In the genomic region with DNA sequence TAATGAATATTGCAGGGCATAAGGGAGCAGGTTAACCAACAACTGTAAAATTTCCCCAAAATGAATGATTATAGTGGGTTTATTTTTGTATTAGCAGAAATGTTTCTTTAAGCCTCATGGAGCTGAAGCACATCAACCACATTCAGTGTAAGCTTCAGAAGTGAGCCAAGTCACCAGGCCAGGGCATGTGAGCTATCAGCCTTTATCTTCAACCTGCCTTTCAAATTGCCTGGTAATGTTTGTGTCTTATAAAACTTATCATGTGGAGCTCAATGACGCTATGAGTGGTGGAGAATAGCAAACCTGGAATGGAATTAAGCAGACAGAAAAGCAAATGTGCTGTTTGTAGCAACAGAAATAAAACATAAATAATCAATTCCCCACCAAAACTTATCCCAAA, we compare ENCODE assay signal across 22 cellular contexts.
DNase-seq lines count a peak whose midpoint lies in the region; ATAC-seq and TF ChIP-seq lines count a peak whose summit lies in the region.
"Had no signal": no experiment of that assay in that cellular context is flagged by ENCODE, and none has a peak within 500 bp of the region (broad histone marks: within the 10 kb centered on the region; RNA-seq: fewer than 3 reads in every experiment).

No MANE protein-coding gene starts in this region.

- ATAC-seq in Right ventricle myocardium superior (ENCODE audit: poor library complexity) (peak; percentile 95), body of pancreas (peak; percentile 79), GM21528 (IDR thresholded peaks at IDR 0.05; ENCODE audit: low FRiP score, unreplicated experiment) (no peak), GM19351 (IDR thresholded peaks at IDR 0.05; ENCODE audit: unreplicated experiment) (no peak)
- ATAC-seq: GM12878, HCT116 had no signal

- H3K4me3 ChIP-seq in right atrium auricular region, result no peak overlapping the region
- H3K4me3 ChIP-seq in body of pancreas, result no peak overlapping the region
- no peak overlapping the region for H3K4me3 ChIP-seq in left ventricle myocardium inferior
- no peak overlapping the region for H3K4me3 ChIP-seq in stomach
- H3K4me3 ChIP-seq: BLaER1 treated with 17β-estradiol and CSF1 and Interleukin-3, amounts not matched to agents 10 nM and 100 nM; GM12878; Peyer's patch had no signal

- 16 to 24% methylated on average over 1 of the region's 1 CpG for WGBS in body of pancreas, 2 donors
- WGBS in stomach, 5 donors, result 4 to 26% (median 22%) methylated on average over 1 of the region's 1 CpG

- TF ChIP-seq CTCF in right atrium auricular region (IDR thresholded peaks at IDR 0.05) (no peak), body of pancreas (IDR thresholded peaks at IDR 0.05) (no peak), left ventricle myocardium inferior (IDR thresholded peaks at IDR 0.05; ENCODE audit: borderline replicate concordance) (no peak), stomach (IDR thresholded peaks at IDR 0.05) (no peak)

- no peaks in the 10 kb centered on the region for H3K4me1 ChIP-seq in right atrium auricular region
- no peaks in the 10 kb centered on the region for H3K4me1 ChIP-seq in body of pancreas
- peaks cover 4% of the 10 kb centered on the region for H3K4me1 ChIP-seq in left ventricle myocardium inferior
- no peaks in the 10 kb centered on the region for H3K4me1 ChIP-seq in stomach
- H3K4me1 ChIP-seq: BLaER1 treated with 17β-estradiol and CSF1 and Interleukin-3, amounts not matched to agents 10 nM and 100 nM; Peyer's patch had no signal

- DNase-seq in Right ventricle myocardium superior, result peak; percentile 55
- no peak for DNase-seq in right atrium auricular region (ENCODE audit: low spot score)
- DNase-seq in body of pancreas, result peak in 3 of 4 donors; percentile 16 to 71 (median 40)
- DNase-seq in left ventricle myocardium inferior, result peak; percentile 44
- DNase-seq in stomach, result peak; percentile 43
- no peak for DNase-seq in EL
- DNase-seq: CD4-positive, alpha-beta T cell; GDM1; Karpas-422; NCI-H1092 treated with DMSO at 0.1 percent for 48 hours; NCI-H1436; NCI-H187; NCI-H2107; NCI-H526; Peyer's patch; SK-N-SH; SW 1271 had no signal

- no peak for TF ChIP-seq POLR2A in body of pancreas (IDR thresholded peaks at IDR 0.05)
- no peak for TF ChIP-seq POLR2A in stomach (IDR thresholded peaks at IDR 0.05)

- intact Hi-C loops in Right ventricle myocardium superior (cut with DNase I) (no loop called here), body of pancreas (cut with DNase I) (no loop called here), left ventricle myocardium inferior (cut with micrococcal nuclease) (no loop called here), stomach (cut with DNase I; ENCODE audit: low total_unique reads) (no loop called here)

- H3K9me3 ChIP-seq in right atrium auricular region (no peaks in the 10 kb centered on the region), body of pancreas (no peaks in the 10 kb centered on the region), left ventricle myocardium inferior (replicated peaks) (no peaks in the 10 kb centered on the region), stomach (no peaks in the 10 kb centered on the region)
- H3K9me3 ChIP-seq: BLaER1 treated with 17β-estradiol and CSF1 and Interleukin-3, amounts not matched to agents 10 nM and 100 nM; Peyer's patch; SK-N-SH had no signal

- no peaks in the 10 kb centered on the region for H3K27me3 ChIP-seq in right atrium auricular region
- H3K27me3 ChIP-seq in body of pancreas, result no peaks in the 10 kb centered on the region
- no peaks in the 10 kb centered on the region for H3K27me3 ChIP-seq in left ventricle myocardium inferior (ENCODE audit: low read depth)
- no peaks in the 10 kb centered on the region for H3K27me3 ChIP-seq in stomach
- H3K27me3 ChIP-seq: BLaER1 treated with 17β-estradiol and CSF1 and Interleukin-3, amounts not matched to agents 10 nM and 100 nM; Peyer's patch had no signal

- H3K36me3 ChIP-seq in right atrium auricular region, result no peaks in the 10 kb centered on the region
- H3K36me3 ChIP-seq in body of pancreas (replicated peaks in 1 of 2; ENCODE audit: insufficient read depth in 1 of 2, low read depth in 2 of 2), result no peaks in the 10 kb centered on the region
- no peaks in the 10 kb centered on the region for H3K36me3 ChIP-seq in left ventricle myocardium inferior
- no peaks in the 10 kb centered on the region for H3K36me3 ChIP-seq in stomach
- H3K36me3 ChIP-seq: BLaER1 treated with 17β-estradiol and CSF1 and Interleukin-3, amounts not matched to agents 10 nM and 100 nM; Peyer's patch had no signal

- no peak overlapping the region for H3K27ac ChIP-seq in right atrium auricular region
- no peak overlapping the region for H3K27ac ChIP-seq in body of pancreas
- no peak overlapping the region for H3K27ac ChIP-seq in left ventricle myocardium inferior (replicated peaks)
- no peak overlapping the region for H3K27ac ChIP-seq in stomach
- H3K27ac ChIP-seq: BLaER1 treated with 17β-estradiol and CSF1 and Interleukin-3, amounts not matched to agents 10 nM and 100 nM; Peyer's patch had no signal

- TF ChIP-seq EP300 in stomach (IDR thresholded peaks at IDR 0.05), result no peak

Comparison
In these comparisons a context has a peak if more than half of its experiments do, and no peak if none do; other contexts are left out.
1. DNase-seq: peak in Right ventricle myocardium superior (single experiment), body of pancreas (3 of 4), left ventricle myocardium inferior (single experiment) and stomach (single experiment); none in right atrium auricular region (single experiment) and EL (single experiment).
2. ATAC-seq: peak in Right ventricle myocardium superior (single experiment) and body of pancreas (single experiment); none in GM21528 (single experiment) and GM19351 (single experiment).